Comparison of ENCODE assay signal across 15 cellular contexts in the genomic region with DNA sequence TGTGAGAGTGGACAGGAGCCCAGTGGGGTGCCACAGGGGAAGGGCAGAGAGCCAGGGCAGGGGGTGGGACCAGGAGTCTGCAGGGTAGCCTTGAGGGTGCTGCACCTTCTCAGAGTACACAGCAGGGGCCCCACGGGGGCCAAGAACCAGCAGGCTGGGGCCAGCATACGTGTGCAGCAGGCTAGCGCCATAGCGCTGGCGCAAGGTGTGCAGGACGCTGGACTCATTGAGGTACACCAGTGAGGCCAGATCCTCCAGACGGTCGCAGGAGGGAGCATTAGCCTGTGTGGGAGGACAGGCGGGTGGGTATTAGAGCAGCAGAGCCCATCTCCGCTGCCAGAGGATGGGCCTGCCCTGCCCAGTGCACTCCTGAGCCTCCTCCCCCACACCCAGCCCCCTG. TPM values are rescaled to one million over a fixed set of nuclear protein-coding genes. Genes with fewer than 3 reads are reported as not detected.
DNase-seq lines count a peak whose midpoint lies in the region; ATAC-seq, FAIRE-seq and TF ChIP-seq lines count a peak whose summit lies in the region.
"Had no signal": no experiment of that assay in that cellular context is flagged by ENCODE, and none has a peak within 500 bp of the region (broad histone marks: within the 10 kb centered on the region; RNA-seq: fewer than 3 reads in every experiment).

No MANE protein-coding gene starts in this region.

- H2AFZ ChIP-seq in OCI-LY7 (ENCODE audit: low read length) = no peak overlapping the region
- no peak overlapping the region for H2AFZ ChIP-seq in K562 (ENCODE audit: low read depth, low read length)
- H2AFZ ChIP-seq in neuronal stem cell (ENCODE audit: low read length) = no peak overlapping the region
- H2AFZ ChIP-seq: GM23338 had no signal

- DNase-seq in OCI-LY7 (ENCODE audit: low spot score) (no peak), K562 (ENCODE audit: extremely low read depth in 1 of 4, low spot score in 3 of 4) (no peak), neuronal stem cell (ENCODE audit: low spot score) (no peak), superior temporal gyrus (ENCODE audit: extremely low spot score) (no peak), mesenteric fat pad (ENCODE audit: low spot score) (no peak)
- DNase-seq: ACHN; BE2C; CD4-positive, alpha-beta memory T cell; DMS79 treated with DMSO at 0.1 percent for 48 hours; GF-D8; HCEC 1CT had no signal

- H3K4ac ChIP-seq in neuronal stem cell (ENCODE audit: low read length) = no peak overlapping the region

- no peak overlapping the region for H3K4me2 ChIP-seq in OCI-LY7 (ENCODE audit: low read length)
- H3K4me2 ChIP-seq in K562 (ENCODE audit: insufficient read depth, low read length) = no peak overlapping the region
- H3K4me2 ChIP-seq in neuronal stem cell (ENCODE audit: insufficient read depth, low read length, poor library complexity, severe bottlenecking) = no peak overlapping the region
- H3K4me2 ChIP-seq: GM23338 had no signal

- H3K9me2 ChIP-seq in OCI-LY7 (ENCODE audit: insufficient read depth, low read length) = no peaks in the 10 kb centered on the region

- TF ChIP-seq POLR2A in K562 (conservative IDR thresholded peaks at IDR 0.05) = no peak

- CTCF ChIA-PET in OCI-LY7 (lab: Charles Lee; ENCODE audit: unreplicated experiment) = no interaction called here
- CTCF ChIA-PET in K562 (lab: Yijun Ruan, JAX; ENCODE audit: low intra/inter-chr PET ratio) = no interaction called here

- H3K79me1 ChIP-seq in neuronal stem cell (ENCODE audit: low read depth, low read length) = no peaks in the 10 kb centered on the region

- H3K9me3 ChIP-seq in OCI-LY7 (ENCODE audit: low read length) = no peaks in the 10 kb centered on the region
- H3K9me3 ChIP-seq in K562 (replicated peaks; ENCODE audit: control insufficient read depth, insufficient read depth, low read depth, low read length) = no peaks in the 10 kb centered on the region
- no peaks in the 10 kb centered on the region for H3K9me3 ChIP-seq in neuronal stem cell (replicated peaks in 1 of 2; ENCODE audit: control insufficient read depth in 2 of 2, insufficient read depth in 1 of 2, low read depth in 1 of 2, low read length in 2 of 2)
- H3K9me3 ChIP-seq: BE2C had no signal

- 82% methylated on average over 10 of the region's 10 CpGs for WGBS in K562 (ENCODE audit: insufficient coverage, low coverage, missing lambda C conversion rate)
- WGBS in neuronal stem cell (ENCODE audit: extremely low coverage in 2 of 2, insufficient read length in 2 of 2, insufficient replicate concordance in 1 of 2), 2 donors = no CpG with 5 or more reads among the region's 10 CpGs

- H3K23ac ChIP-seq in neuronal stem cell (ENCODE audit: low read depth, low read length, poor library complexity) = no peak overlapping the region

- no peak for TF ChIP-seq RAD21 in K562 (CRISPR knock-in tag; conservative IDR thresholded peaks at IDR 0.05 in 1 of 2, IDR thresholded peaks at IDR 0.05 in 1 of 2)

- FAIRE-seq in K562 (lab: Jason Lieb, UNC) = no peak
- FAIRE-seq: A204.1, H54 had no signal

- no peak for TF ChIP-seq EP300 in K562 (IDR thresholded peaks at IDR 0.05; ENCODE audit: low read length)

- H4K8ac ChIP-seq in neuronal stem cell (ENCODE audit: low read depth, low read length) = no peak overlapping the region

- POLR2A ChIA-PET in OCI-LY7 (lab: Charles Lee) = interaction anchor here (0.6 kb wide), 2 partner anchors 256 to 479 kb away, joined by 3 read pairs; no protein-coding TSS in a partner anchor
- POLR2A ChIA-PET in K562 (lab: Yijun Ruan, JAX) = no interaction called here

- TF ChIP-seq CTCF in OCI-LY7 (conservative IDR thresholded peaks at IDR 0.05; ENCODE audit: low read length) = no peak
- TF ChIP-seq CTCF in K562 (IDR thresholded peaks at IDR 0.05 in 2 of 3, conservative IDR thresholded peaks at IDR 0.05 in 1 of 3; ENCODE audit: insufficient read depth in 2 of 3, low read depth in 1 of 3, low read length in 3 of 3) = no peak

- H2BK120ac ChIP-seq in neuronal stem cell (ENCODE audit: low read depth, low read length) = no peak overlapping the region

- H3K4me3 ChIP-seq in OCI-LY7 (ENCODE audit: low read depth, low read length, poor library complexity, severe bottlenecking) (no peak overlapping the region), K562 (no peak overlapping the region), neuronal stem cell (ENCODE audit: low read length in 2 of 2) (no peak overlapping the region)
- H3K4me3 ChIP-seq: GM23338 had no signal

- intact Hi-C loops in OCI-LY7 (cut with micrococcal nuclease; ENCODE audit: unreplicated experiment) (no loop called here), K562 (cut with micrococcal nuclease) (no loop called here)

- H3K27me3 ChIP-seq in K562 (ENCODE audit: control insufficient read depth in 2 of 2, insufficient read depth in 2 of 2, low read length in 2 of 2) (no peaks in the 10 kb centered on the region), neuronal stem cell (ENCODE audit: control insufficient read depth in 3 of 3, insufficient read depth in 3 of 3, low read depth in 1 of 3, low read length in 3 of 3) (no peaks in the 10 kb centered on the region)
- H3K27me3 ChIP-seq: BE2C had no signal

- H4K20me1 ChIP-seq in OCI-LY7 (ENCODE audit: insufficient read depth, low read length) (no peaks in the 10 kb centered on the region), K562 (replicated peaks; ENCODE audit: control insufficient read depth, insufficient read depth, low read length) (peaks cover 37% of the 10 kb centered on the region)

- no peak overlapping the region for H2BK12ac ChIP-seq in neuronal stem cell (ENCODE audit: low read length)

- H2AK5ac ChIP-seq in neuronal stem cell (ENCODE audit: low read depth, low read length) = no peak overlapping the region

- no peak overlapping the region for H4K91ac ChIP-seq in neuronal stem cell (ENCODE audit: low read depth, low read length, poor library complexity)

- in situ Hi-C loops in K562 (cut with MboI) = no loop called here

- H2BK15ac ChIP-seq in neuronal stem cell (ENCODE audit: low read length) = no peak overlapping the region

- no peak for ATAC-seq in K562
- no peak for ATAC-seq in HG02973 (IDR thresholded peaks at IDR 0.05; ENCODE audit: unreplicated experiment)
- ATAC-seq: GM23338 had no signal

- H3K4me1 ChIP-seq in OCI-LY7 (ENCODE audit: insufficient read depth, low read length, poor library complexity, severe bottlenecking) (no peaks in the 10 kb centered on the region), K562 (replicated peaks in 1 of 2; ENCODE audit: control insufficient read depth in 2 of 2, insufficient read depth in 2 of 2, low read length in 2 of 2) (peaks cover 22 to 33% of the 10 kb centered on the region in 2 experiments), neuronal stem cell (ENCODE audit: control insufficient read depth in 2 of 2, insufficient read depth in 1 of 2, low read depth in 1 of 2, low read length in 2 of 2) (peaks cover 4% of the 10 kb centered on the region in 2 donors)

- peaks cover 10% of the 10 kb centered on the region for H3K9me1 ChIP-seq in K562 (ENCODE audit: control insufficient read depth, insufficient read depth, low read length)

- H2BK5ac ChIP-seq in neuronal stem cell (ENCODE audit: low read length) = peak overlapping the region; percentile 71

- H3K27ac ChIP-seq in OCI-LY7 (ENCODE audit: low read depth, low read length, poor library complexity, severe bottlenecking) = no peak overlapping the region
- H3K27ac ChIP-seq in K562 (ENCODE audit: extremely low read depth, low read depth, low read length) = no peak overlapping the region
- no peak overlapping the region for H3K27ac ChIP-seq in neuronal stem cell (replicated peaks; ENCODE audit: low read length)

- H3K18ac ChIP-seq in neuronal stem cell (ENCODE audit: low read length) = peak overlapping the region; percentile 29

- H3K9ac ChIP-seq in K562 (ENCODE audit: insufficient read depth in 1 of 2, low read depth in 2 of 2, low read length in 2 of 2) = no peak overlapping the region
- H3K9ac ChIP-seq in neuronal stem cell (ENCODE audit: low read depth, low read length, poor library complexity) = no peak overlapping the region

- no peaks in the 10 kb centered on the region for H3K79me2 ChIP-seq in OCI-LY7 (ENCODE audit: insufficient read depth, low read depth, low read length)
- peaks cover 21% of the 10 kb centered on the region for H3K79me2 ChIP-seq in K562 (ENCODE audit: control insufficient read depth, insufficient read depth, low read length)

- H3K36me3 ChIP-seq in OCI-LY7 (ENCODE audit: insufficient read depth, low read length) (peaks cover 45% of the 10 kb centered on the region), K562 (ENCODE audit: control insufficient read depth, insufficient read depth, low read length) (peaks cover 48% of the 10 kb centered on the region; the same call in 2 of the 3 replicates), neuronal stem cell (replicated peaks in 1 of 2; ENCODE audit: control insufficient read depth in 2 of 2, insufficient read depth in 2 of 2, low read length in 2 of 2) (peaks cover 4 to 27% of the 10 kb centered on the region in 2 donors)
- H3K36me3 ChIP-seq: BE2C had no signal

- BruUV-seq in OCI-LY7 (replicated peaks; lab: Mats Ljungman, UMichigan) (TSS peak; percentile 32), K562 (replicated peaks; lab: Mats Ljungman, UMichigan) (TSS peak; percentile 24)

- no peak overlapping the region for H3K14ac ChIP-seq in neuronal stem cell (ENCODE audit: low read length)

TF ChIP-seq in K562, 482 proteins besides CTCF, POLR2A, EP300 and RAD21 (continues in another document):
- TF ChIP-seq CEBPG (CRISPR knock-in tag; IDR thresholded peaks at IDR 0.05) = no peak
- TF ChIP-seq CEBPG (tag; conservative IDR thresholded peaks at IDR 0.05 in 1 of 2, IDR thresholded peaks at IDR 0.05 in 1 of 2) = no peak

RNA-seq across cellular contexts. Expression of a gene that starts 58.8 kb away (rescaled TPM):
- 124 and 131 TPM in 2 replicates for total RNA-seq in OCI-LY7 (2014; rRNA removed; shearing (Covaris generic))
- 128 and 143 TPM in 2 replicates for total RNA-seq in OCI-LY7 (2022)
- total RNA-seq in K562 (2011; cell fraction: chromatin; rRNA removed; ENCODE audit: low replicate concordance) = 148 and 349 TPM in 2 replicates
- 124 and 136 TPM in 2 replicates for total RNA-seq in K562 (2011; cell fraction: nucleolus; rRNA removed)
- 129 and 134 TPM in 2 replicates for total RNA-seq in K562 (2011; cell fraction: nucleoplasm; rRNA removed)
- total RNA-seq in K562 (2014; rRNA removed) = 41.7 and 42.3 TPM in 2 replicates
- 10.4 and 16.4 TPM in 2 replicates for total RNA-seq in K562 (2014; rRNA removed; fragmentation: Illumina TruSeq; extraction: Trizol)
- total RNA-seq in K562 (2015; rRNA removed; fragmentation: Illumina TruSeq; extraction: Trizol) = 17.1 and 19.2 TPM in 2 replicates
- 51.8 and 65.4 TPM in 2 replicates for total RNA-seq in K562 (2021)
- polyA plus RNA-seq in K562 (2011; rRNA removed) = 8.1 and 10.7 TPM in 2 replicates
- 7.3 and 9.5 TPM in 2 replicates for polyA plus RNA-seq in K562 (2011; cell fraction: cytosol; rRNA removed)
- polyA plus RNA-seq in K562 (2011; cell fraction: nucleus; rRNA removed) = 62.2 and 107 TPM in 2 replicates
- polyA plus RNA-seq in K562 (2012) = 31.3 and 34.9 TPM in 2 replicates
- 34.4 and 39.1 TPM in 2 replicates for polyA plus RNA-seq in K562 (2014; fragmentation: Illumina TruSeq; extraction: Trizol)
- polyA plus RNA-seq in K562 (2014; fragmentation: Nextera tagmentation; extraction: Ambion mirVana) = 1 to 10 TPM; 2.5 TPM
- 20.4 and 32.3 TPM in 2 replicates for polyA plus RNA-seq in K562 (2014; rRNA removed)
- 12.1 and 19.8 TPM in 2 replicates for polyA minus RNA-seq in K562 (2011; rRNA and poly(A)+ RNA removed)
- polyA minus RNA-seq in K562 (2011; cell fraction: cytosol; rRNA and poly(A)+ RNA removed) = 22.1 and 22.6 TPM in 2 replicates
- polyA minus RNA-seq in K562 (2011; cell fraction: nucleus; rRNA and poly(A)+ RNA removed) = 40.4 and 54.3 TPM in 2 replicates
- polyA plus RNA-seq in neuronal stem cell (2013, experiment 1 of 2) = 12.3 TPM
- 12.3 TPM for polyA plus RNA-seq in neuronal stem cell (2013, experiment 2 of 2)
- total RNA-seq in mesenteric fat pad = 48.6 TPM
